In genomic region chr11:76166314-76166713, GRCh38 we compare ENCODE assay signal across 10 cellular contexts. TPM values are rescaled to one million over a fixed set of nuclear protein-coding genes. Genes with fewer than 3 reads are reported as not detected.
DNase-seq lines count a peak whose midpoint lies in the region; ATAC-seq and TF ChIP-seq lines count a peak whose summit lies in the region.
"Had no signal": no experiment of that assay in that cellular context is flagged by ENCODE, and none has a peak within 500 bp of the region (broad histone marks: within the 10 kb centered on the region; RNA-seq: fewer than 3 reads in every experiment).

No MANE protein-coding gene starts in this region.

- no peak for TF ChIP-seq CTCF in natural killer cell (IDR thresholded peaks at IDR 0.05)

- ATAC-seq in natural killer cell treated with Interleukin-12 subunit alpha and Interleukin-12 subunit beta and Interleukin-15 and Interleukin-18, amount 100 ng/mL, for 72 hours: peak; percentile 73 to 84
- ATAC-seq in natural killer cell (no peak), GM21515 (IDR thresholded peaks at IDR 0.05; ENCODE audit: unreplicated experiment) (no peak), GM19467 (IDR thresholded peaks at IDR 0.05; ENCODE audit: unreplicated experiment) (no peak)
- peak; percentile 81 for ATAC-seq in stimulated activated naive CD8-positive, alpha-beta T cell treated with anti-CD3 and anti-CD28 coated beads, Interleukin-15, Interleukin-2, amounts not matched to agents 100 U/mL and 50 U/mL, for 24 hours
- ATAC-seq: effector memory CD8-positive, alpha-beta T cell had no signal

- no peaks in the 10 kb centered on the region for H3K9me3 Mint-ChIP-seq in natural killer cell treated with Interleukin-12 subunit alpha and Interleukin-12 subunit beta and Interleukin-15 and Interleukin-18, amount 100 ng/mL, for 72 hours
- no peaks in the 10 kb centered on the region for H3K9me3 Mint-ChIP-seq in natural killer cell
- H3K9me3 Mint-ChIP-seq: effector memory CD8-positive, alpha-beta T cell; naive B cell had no signal

- DNase-seq in natural killer cell treated with Interleukin-12 subunit alpha and Interleukin-12 subunit beta and Interleukin-15 and Interleukin-18, amount 100 ng/mL, for 72 hours (ENCODE audit: low spot score): no peak
- no peak for DNase-seq in natural killer cell
- DNase-seq in HCEC 1CT: peak; percentile 11
- DNase-seq in RPMI7951 (ENCODE audit: low read depth): peak; percentile 67
- peak; percentile 27 for DNase-seq in stimulated activated naive CD8-positive, alpha-beta T cell treated with anti-CD3 and anti-CD28 coated beads, Interleukin-15, Interleukin-2, amounts not matched to agents 100 U/mL and 50 U/mL, for 24 hours
- DNase-seq in COR-L47 (lab: John Stamatoyannopoulos, UW): no peak
- DNase-seq: effector memory CD8-positive, alpha-beta T cell; naive B cell had no signal

- no peaks in the 10 kb centered on the region for H3K27me3 Mint-ChIP-seq in natural killer cell treated with Interleukin-12 subunit alpha and Interleukin-12 subunit beta and Interleukin-15 and Interleukin-18, amount 100 ng/mL, for 72 hours
- H3K27me3 Mint-ChIP-seq in natural killer cell (ENCODE audit: low read depth in 2 of 2): no peaks in the 10 kb centered on the region

- no peak overlapping the region for H3K27ac Mint-ChIP-seq in natural killer cell treated with Interleukin-12 subunit alpha and Interleukin-12 subunit beta and Interleukin-15 and Interleukin-18, amount 100 ng/mL, for 72 hours
- no peak overlapping the region for H3K27ac Mint-ChIP-seq in natural killer cell
- H3K27ac Mint-ChIP-seq: effector memory CD8-positive, alpha-beta T cell had no signal

- intact Hi-C loops in natural killer cell (cut with micrococcal nuclease): no loop called here

- peaks cover 10 to 16% of the 10 kb centered on the region in 2 donors for H3K4me1 Mint-ChIP-seq in natural killer cell treated with Interleukin-12 subunit alpha and Interleukin-12 subunit beta and Interleukin-15 and Interleukin-18, amount 100 ng/mL, for 72 hours (ENCODE audit: low read depth in 2 of 2)
- H3K4me1 Mint-ChIP-seq in natural killer cell: peaks cover 4 to 19% of the 10 kb centered on the region in 2 donors
- H3K4me1 Mint-ChIP-seq: naive B cell had no signal

- peak overlapping the region; percentile 10 for H3K4me3 Mint-ChIP-seq in natural killer cell treated with Interleukin-12 subunit alpha and Interleukin-12 subunit beta and Interleukin-15 and Interleukin-18, amount 100 ng/mL, for 72 hours
- no peak overlapping the region for H3K4me3 Mint-ChIP-seq in natural killer cell
- H3K4me3 Mint-ChIP-seq: effector memory CD8-positive, alpha-beta T cell; naive B cell had no signal

- no peaks in the 10 kb centered on the region for H3K36me3 Mint-ChIP-seq in natural killer cell treated with Interleukin-12 subunit alpha and Interleukin-12 subunit beta and Interleukin-15 and Interleukin-18, amount 100 ng/mL, for 72 hours
- H3K36me3 Mint-ChIP-seq in natural killer cell: no peaks in the 10 kb centered on the region
- H3K36me3 Mint-ChIP-seq: naive B cell had no signal

RNA-seq across cellular contexts. Expression of gene WNT11, which starts 40.0 kb away (rescaled TPM):
- total RNA-seq in natural killer cell treated with Interleukin-12 subunit alpha and Interleukin-12 subunit beta and Interleukin-15 and Interleukin-18, amount 100 ng/mL, for 72 hours: 1 to 10 TPM in 1 of 2 donors, under 1 TPM in 1; 0.57 to 1.7 TPM
- total RNA-seq in natural killer cell: 1 to 10 TPM in 1 of 3 donors, under 1 TPM in 2; 0.47 to 1.3 (median 0.80) TPM
- 17.4 and 28.7 TPM in 2 replicates for total RNA-seq in RPMI7951 (2014; rRNA removed; shearing (Covaris generic))

Comparison
In these comparisons a context has a peak if more than half of its experiments do, and no peak if none do; other contexts are left out.
1. ATAC-seq: peak in natural killer cell treated with Interleukin-12 subunit alpha and Interleukin-12 subunit beta and Interleukin-15 and Interleukin-18, amount 100 ng/mL, for 72 hours (2 of 2) and stimulated activated naive CD8-positive, alpha-beta T cell treated with anti-CD3 and anti-CD28 coated beads, Interleukin-15, Interleukin-2, amounts not matched to agents 100 U/mL and 50 U/mL, for 24 hours (single experiment); none in natural killer cell (0 of 3), GM21515 (single experiment) and GM19467 (single experiment).
2. DNase-seq: peak in HCEC 1CT (single experiment), RPMI7951 (single experiment) and stimulated activated naive CD8-positive, alpha-beta T cell treated with anti-CD3 and anti-CD28 coated beads, Interleukin-15, Interleukin-2, amounts not matched to agents 100 U/mL and 50 U/mL, for 24 hours (single experiment); none in natural killer cell treated with Interleukin-12 subunit alpha and Interleukin-12 subunit beta and Interleukin-15 and Interleukin-18, amount 100 ng/mL, for 72 hours (single experiment), natural killer cell (single experiment) and COR-L47 (single experiment).